Comparison of ENCODE assay signal across 34 cellular contexts in the genomic region with DNA sequence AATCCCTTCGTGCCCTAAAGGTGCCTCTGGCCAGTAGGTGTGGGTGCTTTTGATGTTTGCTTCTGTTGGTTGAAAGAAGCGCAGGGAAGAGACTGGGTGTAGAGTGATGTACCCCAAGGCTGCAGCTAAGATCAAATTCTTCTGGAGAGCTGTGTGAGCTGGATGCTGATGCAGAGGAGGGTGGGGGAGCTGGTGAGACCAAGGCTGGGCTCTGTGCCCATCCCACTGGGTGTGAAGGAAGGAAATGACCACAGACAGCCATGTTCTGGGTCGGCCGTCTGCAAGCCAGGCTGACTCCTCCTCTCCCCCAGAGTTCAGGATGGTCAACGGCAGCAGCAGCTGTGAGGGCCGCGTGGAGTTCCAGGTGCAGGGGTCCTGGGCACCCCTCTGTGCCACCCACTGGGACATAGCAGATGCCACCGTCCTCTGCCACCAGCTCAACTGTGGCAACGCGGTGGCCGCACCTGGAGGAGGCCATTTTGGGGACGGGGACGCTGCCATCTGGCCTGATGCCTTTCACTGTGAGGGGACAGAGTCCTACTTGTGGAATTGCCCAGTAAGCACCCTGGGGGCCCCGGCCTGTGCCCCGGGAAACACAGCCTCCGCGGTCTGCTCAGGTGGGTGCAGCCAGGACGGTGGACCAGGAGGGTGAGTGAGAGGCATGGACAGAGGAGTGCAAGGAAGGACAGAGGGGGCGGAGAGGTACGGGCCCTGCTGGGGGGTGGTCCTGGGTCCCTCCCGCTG. TPM values are rescaled to one million over a fixed set of nuclear protein-coding genes. Genes with fewer than 3 reads are reported as not detected.
DNase-seq lines count a peak whose midpoint lies in the region; ATAC-seq and TF ChIP-seq lines count a peak whose summit lies in the region.
"Had no signal": no experiment of that assay in that cellular context is flagged by ENCODE, and none has a peak within 500 bp of the region (broad histone marks: within the 10 kb centered on the region; RNA-seq: fewer than 3 reads in every experiment).

No MANE protein-coding gene starts in this region.

- no peaks in the 10 kb centered on the region for H3K36me3 ChIP-seq in left ventricle myocardium inferior
- H3K36me3 ChIP-seq: BE2C, heart right ventricle, lower lobe of right lung, pancreas, thyroid gland, vagina had no signal

- H3K9me3 ChIP-seq in left ventricle myocardium inferior (replicated peaks): no peaks in the 10 kb centered on the region
- H3K9me3 ChIP-seq: BE2C, heart right ventricle, lower lobe of right lung, mucosa of descending colon, pancreas, thyroid gland, vagina had no signal

- H3K27me3 ChIP-seq in left ventricle myocardium inferior (ENCODE audit: low read depth): peaks cover 8% of the 10 kb centered on the region
- H3K27me3 ChIP-seq: BE2C, pancreas, thyroid gland, vagina had no signal

- H3K27ac ChIP-seq in left ventricle myocardium inferior (replicated peaks) (no peak overlapping the region), coronary artery (no peak overlapping the region), RWPE1 (no peak overlapping the region)
- H3K27ac ChIP-seq: heart right ventricle, lower lobe of right lung, pancreas, thyroid gland, vagina, VCaP had no signal

- peaks cover 6% of the 10 kb centered on the region for H3K36me3 Mint-ChIP-seq in neural crest cell (ENCODE audit: low read depth)

- H3K9me3 Mint-ChIP-seq in neural crest cell: peaks cover 14% of the 10 kb centered on the region
- H3K9me3 Mint-ChIP-seq: activated T-cell treated with anti-CD3 and anti-CD28 coated beads, Interleukin-2, amount 50 U/mL, for 4 hours; CD8-positive, alpha-beta memory T cell; stimulated activated naive CD8-positive, alpha-beta T cell treated with anti-CD3 and anti-CD28 coated beads, Interleukin-15, Interleukin-2, amounts not matched to agents 100 ng/mL and 50 ng/mL, for 24 hours had no signal

- H3K4me1 Mint-ChIP-seq in neural crest cell: no peaks in the 10 kb centered on the region
- H3K4me1 Mint-ChIP-seq: activated CD4-positive, alpha-beta T cell treated with anti-CD3 and anti-CD28 coated beads for 36 hours; CD8-positive, alpha-beta memory T cell; nephron had no signal

- H3K4me3 Mint-ChIP-seq in neural crest cell: no peak overlapping the region
- H3K4me3 Mint-ChIP-seq: activated CD4-positive, alpha-beta T cell treated with anti-CD3 and anti-CD28 coated beads for 36 hours; activated T-cell treated with anti-CD3 and anti-CD28 coated beads, Interleukin-2, amount 50 U/mL, for 4 hours; CD8-positive, alpha-beta memory T cell; nephron; stimulated activated naive CD8-positive, alpha-beta T cell treated with anti-CD3 and anti-CD28 coated beads, Interleukin-15, Interleukin-2, amounts not matched to agents 100 ng/mL and 50 ng/mL, for 24 hours had no signal

- H3K4me3 ChIP-seq in left ventricle myocardium inferior (no peak overlapping the region), coronary artery (no peak overlapping the region)
- H3K4me3 ChIP-seq: heart right ventricle, lower lobe of right lung, mucosa of descending colon, pancreas, smooth muscle cell, thyroid gland, vagina had no signal

- no peaks in the 10 kb centered on the region for H3K27me3 Mint-ChIP-seq in neural crest cell (ENCODE audit: low read depth)
- H3K27me3 Mint-ChIP-seq: activated CD4-positive, alpha-beta T cell treated with anti-CD3 and anti-CD28 coated beads for 36 hours; CD8-positive, alpha-beta memory T cell; stimulated activated naive CD8-positive, alpha-beta T cell treated with anti-CD3 and anti-CD28 coated beads, Interleukin-15, Interleukin-2, amounts not matched to agents 100 ng/mL and 50 ng/mL, for 24 hours had no signal

- no peak for ATAC-seq in left ventricle myocardium superior
- ATAC-seq in GM18511 (IDR thresholded peaks at IDR 0.05; ENCODE audit: unreplicated experiment): no peak
- ATAC-seq: activated CD4-positive, alpha-beta T cell treated with anti-CD3 and anti-CD28 coated beads for 36 hours; activated T-cell treated with anti-CD3 and anti-CD28 coated beads, Interleukin-2, amount 50 U/mL, for 4 hours; lower lobe of right lung; Panc1; pancreas had no signal

- CTCF ChIA-PET in RWPE1 (lab: Yijun Ruan, JAX): no interaction called here

- TF ChIP-seq CTCF in left ventricle myocardium inferior (IDR thresholded peaks at IDR 0.05; ENCODE audit: borderline replicate concordance) (no peak), coronary artery (IDR thresholded peaks at IDR 0.05) (no peak), neural crest cell (conservative IDR thresholded peaks at IDR 0.05) (no peak), RWPE1 (conservative IDR thresholded peaks at IDR 0.05; ENCODE audit: low read depth) (no peak)

- H3K4me1 ChIP-seq in left ventricle myocardium inferior: no peaks in the 10 kb centered on the region
- H3K4me1 ChIP-seq: BE2C, heart right ventricle, lower lobe of right lung, pancreas, thyroid gland, vagina had no signal

- peak; percentile 9 for DNase-seq in left ventricle myocardium inferior
- no peak for DNase-seq in left ventricle myocardium superior
- DNase-seq in coronary artery (ENCODE audit: low spot score): peak; percentile 55
- DNase-seq in neural crest cell (ENCODE audit: low read depth, low spot score): no peak
- DNase-seq in RWPE1 (ENCODE audit: low spot score): no peak
- DNase-seq in islet precursor cell: no peak
- no peak for DNase-seq in OCI-M1 (lab: John Stamatoyannopoulos, UW)
- DNase-seq: activated CD4-positive, alpha-beta T cell treated with anti-CD3 and anti-CD28 coated beads for 36 hours; activated T-cell treated with anti-CD3 and anti-CD28 coated beads, Interleukin-2, amount 50 U/mL, for 4 hours; BE2C; CD8-positive, alpha-beta memory T cell; DMS 273 treated with DMSO at 0.1 percent for 48 hours; EL; HCEC 1CT; heart right ventricle; lower lobe of right lung; mucosa of descending colon; MV-4-11; NCI-H1436 treated with DMSO at 0.1 percent for 48 hours; NCI-H748 treated with DMSO at 0.1 percent for 48 hours; SIG-M5; stimulated activated CD4-positive, alpha-beta T cell treated with anti-CD3 and anti-CD28 coated beads, Interleukin-1b, Interleukin-23, amount 100 ng/mL, for 48 hours; T1000; thyroid gland had no signal

- intact Hi-C loops in left ventricle myocardium inferior (cut with micrococcal nuclease): no loop called here
- intact Hi-C loops in left ventricle myocardium superior (cut with micrococcal nuclease): no loop called here

- peak overlapping the region; percentile 62 for H3K27ac Mint-ChIP-seq in neural crest cell (ENCODE audit: unreplicated experiment)
- H3K27ac Mint-ChIP-seq: activated CD4-positive, alpha-beta T cell treated with anti-CD3 and anti-CD28 coated beads for 36 hours; nephron; stimulated activated naive CD8-positive, alpha-beta T cell treated with anti-CD3 and anti-CD28 coated beads, Interleukin-15, Interleukin-2, amounts not matched to agents 100 ng/mL and 50 ng/mL, for 24 hours had no signal

- POLR2A ChIA-PET in RWPE1 (lab: Yijun Ruan, JAX; ENCODE audit: low non-redundant PET): no interaction called here

RNA-seq across cellular contexts. Expression of gene SCART1, which starts 5.1 kb away (rescaled TPM):
- total RNA-seq in left ventricle myocardium inferior: 0.36 TPM
- 0.45 TPM for total RNA-seq in left ventricle myocardium superior
- total RNA-seq in neural crest cell: 1.4 and 1.6 TPM in 2 replicates
- total RNA-seq: kidney epithelial cell had no signal

RNA-seq across cellular contexts. Expression of gene SPRN, which starts 34.5 kb away (rescaled TPM):
- total RNA-seq in left ventricle myocardium inferior (not detected), left ventricle myocardium superior (not detected), neural crest cell (0.37 and 0.48 TPM in 2 replicates)
- total RNA-seq: activated CD4-positive, alpha-beta T cell treated with anti-CD3 and anti-CD28 coated beads for 36 hours; activated T-cell treated with anti-CD3 and anti-CD28 coated beads, Interleukin-2, amount 50 U/mL, for 4 hours; CD8-positive, alpha-beta memory T cell; dermis microvascular lymphatic vessel endothelial cell; lower lobe of right lung; vagina had no signal

Comparison
In these comparisons a context has a peak if more than half of its experiments do, and no peak if none do; other contexts are left out.
1. DNase-seq: peak in left ventricle myocardium inferior (single experiment) and coronary artery (single experiment); none in left ventricle myocardium superior (single experiment), neural crest cell (single experiment), RWPE1 (single experiment), islet precursor cell (single experiment) and OCI-M1 (single experiment).